20 cellular contexts compared by ENCODE assay signal in genomic region chr19:19421326-19421725, GRCh38. TPM values are rescaled to one million over a fixed set of nuclear protein-coding genes. Genes with fewer than 3 reads are reported as not detected.
A peak's percentile ranks its signal among the peaks of the same experiment; 100 is the strongest.
DNase-seq lines count a peak whose midpoint lies in the region; ATAC-seq and TF ChIP-seq lines count a peak whose summit lies in the region.
"Had no signal": no experiment of that assay in that cellular context is flagged by ENCODE, and none has a peak within 500 bp of the region (broad histone marks: within the 10 kb centered on the region; RNA-seq: fewer than 3 reads in every experiment).

No MANE protein-coding gene starts in this region.

- no peak overlapping the region for H3K4me3 Mint-ChIP-seq in activated naive CD4-positive, alpha-beta T cell treated with anti-CD3 and anti-CD28 coated beads, Interleukin-2, amount 10 ng/mL, durations not matched to agents 7 days and 5 days
- no peak overlapping the region for H3K4me3 Mint-ChIP-seq in activated naive CD4-positive, alpha-beta T cell treated with anti-CD3 and anti-CD28 coated beads for 36 hours
- no peak overlapping the region for H3K4me3 Mint-ChIP-seq in WTC11
- peak overlapping the region; percentile 82 for H3K4me3 Mint-ChIP-seq in natural killer cell

- CTCF ChIA-PET in activated naive CD4-positive, alpha-beta T cell treated with anti-CD3 and anti-CD28 coated beads, Interleukin-2, amount 10 ng/mL, durations not matched to agents 7 days and 5 days (lab: Charles Lee): no interaction called here
- CTCF ChIA-PET in activated naive CD4-positive, alpha-beta T cell treated with anti-CD3 and anti-CD28 coated beads for 36 hours (lab: Charles Lee): no interaction called here
- CTCF ChIA-PET in WTC11 (lab: Charles Lee): no interaction called here

- TF ChIP-seq CTCF in WTC11 (IDR thresholded peaks at IDR 0.05) (no peak), natural killer cell (IDR thresholded peaks at IDR 0.05) (no peak), thyroid gland (IDR thresholded peaks at IDR 0.05) (no peak)

- POLR2A ChIA-PET in WTC11 (lab: Charles Lee): no interaction called here

- peaks cover 27 to 63% of the 10 kb centered on the region in 2 donors for H3K4me1 ChIP-seq in thyroid gland
- H3K4me1 ChIP-seq: A549 had no signal

- H3K27ac Mint-ChIP-seq in activated naive CD4-positive, alpha-beta T cell treated with anti-CD3 and anti-CD28 coated beads, Interleukin-2, amount 10 ng/mL, durations not matched to agents 7 days and 5 days: peak overlapping the region; percentile 51
- no peak overlapping the region for H3K27ac Mint-ChIP-seq in activated naive CD4-positive, alpha-beta T cell treated with anti-CD3 and anti-CD28 coated beads for 36 hours
- H3K27ac Mint-ChIP-seq in WTC11 (peak overlapping the region; percentile 72), natural killer cell (peak overlapping the region; percentile 88 to 94)

- H3K36me3 ChIP-seq in thyroid gland: no peaks in the 10 kb centered on the region
- H3K36me3 ChIP-seq: colonic mucosa, heart left ventricle had no signal

- peak overlapping the region in 1 of 3 donors; percentile 2 for H3K27ac ChIP-seq in thyroid gland
- H3K27ac ChIP-seq: A549, body of pancreas, colonic mucosa, heart left ventricle had no signal

- intact Hi-C loops in activated naive CD4-positive, alpha-beta T cell treated with anti-CD3 and anti-CD28 coated beads for 36 hours (cut with micrococcal nuclease): no loop called here
- intact Hi-C loops in natural killer cell (cut with micrococcal nuclease) (loop anchor here (2.0 to 5.0 kb wide), 2 partner anchors 15 to 34 kb away; no protein-coding TSS in a partner anchor), thyroid gland (cut with DNase I) (no loop called here)

- no peak overlapping the region for H3K4me3 ChIP-seq in thyroid gland (replicated peaks in 1 of 3)
- H3K4me3 ChIP-seq: A549, body of pancreas, colonic mucosa, heart left ventricle, skin epidermis had no signal

- no peaks in the 10 kb centered on the region for H3K9me3 Mint-ChIP-seq in activated naive CD4-positive, alpha-beta T cell treated with anti-CD3 and anti-CD28 coated beads, Interleukin-2, amount 10 ng/mL, durations not matched to agents 7 days and 5 days
- H3K9me3 Mint-ChIP-seq in activated naive CD4-positive, alpha-beta T cell treated with anti-CD3 and anti-CD28 coated beads for 36 hours: no peaks in the 10 kb centered on the region
- no peaks in the 10 kb centered on the region for H3K9me3 Mint-ChIP-seq in WTC11
- H3K9me3 Mint-ChIP-seq in natural killer cell: peaks cover 0 to 2% of the 10 kb centered on the region in 2 donors

- TF ChIP-seq POLR2A in thyroid gland (IDR thresholded peaks at IDR 0.05): no peak

- 43 to 52% methylated on average over 10 of the region's 10 CpGs for WGBS in thyroid gland, 2 donors

- no peaks in the 10 kb centered on the region for H3K9me3 ChIP-seq in thyroid gland
- H3K9me3 ChIP-seq: A549, body of pancreas, colonic mucosa, heart left ventricle had no signal

- ATAC-seq in WTC11 (no peak), natural killer cell (peak; percentile 14 to 36 (median 23)), GM21528 (IDR thresholded peaks at IDR 0.05; ENCODE audit: low FRiP score, unreplicated experiment) (no peak), GM18907 (IDR thresholded peaks at IDR 0.05; ENCODE audit: unreplicated experiment) (no peak)
- ATAC-seq: body of pancreas, heart left ventricle, left ventricle myocardium superior had no signal

- H3K4me1 Mint-ChIP-seq in activated naive CD4-positive, alpha-beta T cell treated with anti-CD3 and anti-CD28 coated beads, Interleukin-2, amount 10 ng/mL, durations not matched to agents 7 days and 5 days: peaks cover 38% of the 10 kb centered on the region
- H3K4me1 Mint-ChIP-seq in activated naive CD4-positive, alpha-beta T cell treated with anti-CD3 and anti-CD28 coated beads for 36 hours (ENCODE audit: low read depth): peaks cover 75% of the 10 kb centered on the region
- peaks cover 40% of the 10 kb centered on the region for H3K4me1 Mint-ChIP-seq in WTC11
- peaks cover 58 to 66% of the 10 kb centered on the region in 2 donors for H3K4me1 Mint-ChIP-seq in natural killer cell

- H3K36me3 Mint-ChIP-seq in activated naive CD4-positive, alpha-beta T cell treated with anti-CD3 and anti-CD28 coated beads, Interleukin-2, amount 10 ng/mL, durations not matched to agents 7 days and 5 days: peaks cover 8% of the 10 kb centered on the region
- H3K36me3 Mint-ChIP-seq in activated naive CD4-positive, alpha-beta T cell treated with anti-CD3 and anti-CD28 coated beads for 36 hours (ENCODE audit: low read depth): peaks cover 5% of the 10 kb centered on the region
- H3K36me3 Mint-ChIP-seq in WTC11 (peaks cover 3% of the 10 kb centered on the region), natural killer cell (no peaks in the 10 kb centered on the region)

- no peaks in the 10 kb centered on the region for H3K27me3 ChIP-seq in thyroid gland
- H3K27me3 ChIP-seq: body of pancreas, colonic mucosa, heart left ventricle had no signal

- no peaks in the 10 kb centered on the region for H3K27me3 Mint-ChIP-seq in activated naive CD4-positive, alpha-beta T cell treated with anti-CD3 and anti-CD28 coated beads, Interleukin-2, amount 10 ng/mL, durations not matched to agents 7 days and 5 days
- no peaks in the 10 kb centered on the region for H3K27me3 Mint-ChIP-seq in activated naive CD4-positive, alpha-beta T cell treated with anti-CD3 and anti-CD28 coated beads for 36 hours (ENCODE audit: low read depth)
- H3K27me3 Mint-ChIP-seq in WTC11 (ENCODE audit: low read depth) (no peaks in the 10 kb centered on the region), natural killer cell (ENCODE audit: low read depth in 2 of 2) (no peaks in the 10 kb centered on the region)

- DNase-seq in activated naive CD4-positive, alpha-beta T cell treated with anti-CD3 and anti-CD28 coated beads, Interleukin-2, amount 10 ng/mL, durations not matched to agents 7 days and 5 days: no peak
- DNase-seq in activated naive CD4-positive, alpha-beta T cell treated with anti-CD3 and anti-CD28 coated beads for 36 hours: no peak
- DNase-seq in WTC11 (ENCODE audit: low spot score) (no peak), natural killer cell (peak; percentile 27), thyroid gland (peak; percentile 57 to 61)
- DNase-seq in activated CD4-positive, alpha-beta T cell treated with anti-CD3 and anti-CD28 coated beads, Interleukin-2, amount 50 U/mL, for 48 hours: no peak
- DNase-seq: activated CD4-positive, alpha-beta T cell treated with anti-CD3 and anti-CD28 coated beads, Interleukin-2, amount 50 U/mL, for 4 hours; colonic mucosa; DND-41; heart left ventricle; KG1; left ventricle myocardium superior; NCI-H187; stimulated activated CD4-positive, alpha-beta T cell treated with anti-CD3 and anti-CD28 coated beads, Interleukin-4, amount 100 ng/mL, for 1 hour; SW 1271 had no signal

TF ChIP-seq in WTC11, 78 proteins besides CTCF, POLR2A, EP300 and RAD21 (continues in another document):
- TF ChIP-seq HMGA2 (CRISPR knock-in tag; IDR thresholded peaks at IDR 0.05): no peak
- no peak for TF ChIP-seq ATF3 (CRISPR knock-in tag; conservative IDR thresholded peaks at IDR 0.05)
- no peak for TF ChIP-seq OVOL2 (CRISPR knock-in tag; IDR thresholded peaks at IDR 0.05; ENCODE audit: borderline replicate concordance)
- no peak for TF ChIP-seq TEAD4 (CRISPR knock-in tag; IDR thresholded peaks at IDR 0.05)
- TF ChIP-seq E2F4 (CRISPR knock-in tag; IDR thresholded peaks at IDR 0.05; ENCODE audit: borderline replicate concordance, low read depth): no peak
- TF ChIP-seq RORB (CRISPR knock-in tag; IDR thresholded peaks at IDR 0.05): no peak
- TF ChIP-seq FOXK1 (CRISPR knock-in tag; IDR thresholded peaks at IDR 0.05): no peak
- no peak for TF ChIP-seq ZNF219 (CRISPR knock-in tag; IDR thresholded peaks at IDR 0.05; ENCODE audit: borderline replicate concordance)
- TF ChIP-seq MYBL2 (CRISPR knock-in tag; IDR thresholded peaks at IDR 0.05): no peak
- no peak for TF ChIP-seq ZNF281 (CRISPR knock-in tag; IDR thresholded peaks at IDR 0.05)
- no peak for TF ChIP-seq ZNF416 (CRISPR knock-in tag; IDR thresholded peaks at IDR 0.05)
- TF ChIP-seq SMAD3 (CRISPR knock-in tag; IDR thresholded peaks at IDR 0.05; ENCODE audit: borderline replicate concordance): no peak
- TF ChIP-seq GTF2I (CRISPR knock-in tag; conservative IDR thresholded peaks at IDR 0.05): no peak

RNA-seq across cellular contexts. Expression of gene GATAD2A, which starts 15.9 kb away (rescaled TPM):
- total RNA-seq in activated naive CD4-positive, alpha-beta T cell treated with anti-CD3 and anti-CD28 coated beads for 36 hours: 100 to 1,000 TPM in 1 of 2 experiments, 10 to 100 TPM in 1; 91.2 to 100 TPM
- 186 to 209 TPM (median 189 TPM) in 3 replicates for total RNA-seq in WTC11 (2021)
- 100 to 1,000 TPM; 209 to 232 (median 230) TPM for total RNA-seq in natural killer cell
- 10 to 100 TPM; 33.2 to 82.4 (median 51.8) TPM for total RNA-seq in thyroid gland

Comparison
In these comparisons a context has a peak if more than half of its experiments do, and no peak if none do; other contexts are left out.
1. DNase-seq: peak in natural killer cell (single experiment) and thyroid gland (2 of 2); none in activated naive CD4-positive, alpha-beta T cell treated with anti-CD3 and anti-CD28 coated beads, Interleukin-2, amount 10 ng/mL, durations not matched to agents 7 days and 5 days (single experiment), activated naive CD4-positive, alpha-beta T cell treated with anti-CD3 and anti-CD28 coated beads for 36 hours (single experiment), WTC11 (single experiment) and activated CD4-positive, alpha-beta T cell treated with anti-CD3 and anti-CD28 coated beads, Interleukin-2, amount 50 U/mL, for 48 hours (0 of 2).
2. ATAC-seq: peak in natural killer cell (3 of 3); none in WTC11 (single experiment), GM21528 (single experiment) and GM18907 (single experiment).